Comparison of ENCODE assay signal across 29 cellular contexts in the genomic region with DNA sequence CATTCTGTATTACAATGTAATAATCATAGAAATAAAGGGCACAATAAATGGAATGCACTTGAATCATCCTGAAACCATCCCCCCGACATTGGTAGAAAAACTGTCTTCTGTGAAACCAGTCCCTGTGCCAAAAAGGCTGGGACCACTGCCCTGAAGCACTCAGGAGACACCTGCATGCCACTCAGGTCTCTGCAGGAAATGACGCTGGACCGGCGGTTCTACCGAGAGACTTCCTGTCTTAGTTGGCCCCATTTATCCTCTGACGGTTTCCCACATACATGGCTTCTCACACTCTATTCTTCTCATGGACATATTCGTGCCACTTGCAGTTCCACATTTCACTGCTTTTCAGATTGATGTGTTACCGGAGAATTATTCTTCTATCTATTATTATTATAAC.
"Had no signal": no experiment of that assay in that cellular context is flagged by ENCODE, and none has a peak within 500 bp of the region (broad histone marks: within the 10 kb centered on the region; RNA-seq: fewer than 3 reads in every experiment).

No MANE protein-coding gene starts in this region.

- DNase-seq: activated B cell treated with CpG ODN at 0.5 μM for 24 hours; activated CD4-positive, alpha-beta T cell treated with anti-CD3 and anti-CD28 coated beads, Interleukin-2, amount 50 U/mL, for 48 hours; activated CD8-positive, alpha-beta memory T cell treated with anti-CD3 and anti-CD28 coated beads for 24 hours; activated CD8-positive, alpha-beta memory T cell treated with anti-CD3 and anti-CD28 coated beads, Interleukin-2, amount 10 ng/mL, durations not matched to agents 7 days and 5 days; activated CD8-positive, alpha-beta memory T cell treated with anti-CD3 and anti-CD28 coated beads, Interleukin-2, amount 50 U/mL, for 48 hours; activated effector memory CD4-positive, alpha-beta T cell treated with Interleukin-2 at 50 U/mL for 16 hours; activated T-cell treated with anti-CD3 and anti-CD28 coated beads, Interleukin-2, amount 50 U/mL, for 48 hours; anterior cingulate cortex; caudate nucleus; cerebellar nuclear complex; KG1; MM.1S; MV-4-11; NCI-H1092; NCI-H1436 treated with DMSO at 0.1 percent for 48 hours; NCI-H1694 treated with DMSO at 0.1 percent for 48 hours; NCI-H2029; NCI-H345; NCI-H524 treated with DMSO at 0.1 percent for 48 hours; OCI-M1; Right ventricle myocardium superior; SW 1271; T-helper 1 cell; T-helper 2 cell; T-helper 9 cell had no signal

- H3K4me3 Mint-ChIP-seq: activated B cell treated with CpG ODN at 0.5 μM for 24 hours; activated CD8-positive, alpha-beta memory T cell treated with anti-CD3 and anti-CD28 coated beads, Interleukin-2, amount 10 ng/mL, durations not matched to agents 7 days and 5 days; activated naive CD4-positive, alpha-beta T cell treated with anti-CD3 and anti-CD28 coated beads, Interleukin-2, amount 50 U/mL, for 24 hours; brain had no signal

- H3K27me3 Mint-ChIP-seq: activated CD8-positive, alpha-beta memory T cell treated with anti-CD3 and anti-CD28 coated beads, Interleukin-2, amount 10 ng/mL, durations not matched to agents 7 days and 5 days; activated naive CD4-positive, alpha-beta T cell treated with anti-CD3 and anti-CD28 coated beads, Interleukin-2, amount 50 U/mL, for 24 hours; brain had no signal

- H3K27ac Mint-ChIP-seq: activated B cell treated with CpG ODN at 0.5 μM for 24 hours; activated CD8-positive, alpha-beta memory T cell treated with anti-CD3 and anti-CD28 coated beads, Interleukin-2, amount 10 ng/mL, durations not matched to agents 7 days and 5 days; activated naive CD4-positive, alpha-beta T cell treated with anti-CD3 and anti-CD28 coated beads, Interleukin-2, amount 50 U/mL, for 24 hours; IgD-negative memory B cell had no signal

- ATAC-seq: activated CD8-positive, alpha-beta memory T cell treated with anti-CD3 and anti-CD28 coated beads, Interleukin-2, amount 10 ng/mL, durations not matched to agents 7 days and 5 days had no signal

- H3K9me3 Mint-ChIP-seq: activated B cell treated with CpG ODN at 0.5 μM for 24 hours; activated naive CD4-positive, alpha-beta T cell treated with anti-CD3 and anti-CD28 coated beads, Interleukin-2, amount 50 U/mL, for 24 hours had no signal

- H3K36me3 Mint-ChIP-seq: activated CD8-positive, alpha-beta memory T cell treated with anti-CD3 and anti-CD28 coated beads, Interleukin-2, amount 10 ng/mL, durations not matched to agents 7 days and 5 days; activated naive CD4-positive, alpha-beta T cell treated with anti-CD3 and anti-CD28 coated beads, Interleukin-2, amount 50 U/mL, for 24 hours had no signal

- H3K27ac ChIP-seq: VCaP had no signal
